8 cellular contexts compared by ENCODE assay signal in genomic region chr1:34859442-34860200, GRCh38. TPM values are rescaled to one million over a fixed set of nuclear protein-coding genes. Genes with fewer than 3 reads are reported as not detected.
DNase-seq lines count a peak whose midpoint lies in the region; ATAC-seq, FAIRE-seq and TF ChIP-seq lines count a peak whose summit lies in the region.

TSS of gene SMIM12 (minus strand) at chr1:34859749. CDS start at chr1:34855977, 3,772 bp downstream.

- CTCF ChIA-PET in Calu3 (lab: Charles Lee), result interaction anchor here (0.8 to 1.5 kb wide), 8 partner anchors 24 to 172 kb away, joined by 3 to 6 read pairs (median 4); partner anchors contain the start of genes TMEM35B and ZMYM6

- H3K36me3 Mint-ChIP-seq in Calu3 (ENCODE audit: insufficient read depth, unreplicated experiment) (peaks cover 38% of the 10 kb centered on the region), mesothelial cell of epicardium (peaks cover 2% of the 10 kb centered on the region)

- peaks cover 6% of the 10 kb centered on the region; the same call in 1 of the 2 replicates for H3K4me1 ChIP-seq in HUES6 (ENCODE audit: control insufficient read depth, insufficient read depth, low read length)
- peaks cover 23% of the 10 kb centered on the region for H3K4me1 ChIP-seq in OCI-LY1 (ENCODE audit: insufficient read depth, low read length, severe bottlenecking)

- H3K36me3 ChIP-seq in HUES6 (ENCODE audit: control insufficient read depth, insufficient read depth, low read length) (peaks cover 13% of the 10 kb centered on the region), OCI-LY1 (ENCODE audit: insufficient read depth, low read length) (peaks cover 12% of the 10 kb centered on the region)

- peak; percentile 98 for ATAC-seq in GM21390 (IDR thresholded peaks at IDR 0.05; ENCODE audit: unreplicated experiment)

- H3K27me3 ChIP-seq in HUES6 (ENCODE audit: control insufficient read depth, insufficient read depth, low read length) (peaks cover 27% of the 10 kb centered on the region), OCI-LY1 (ENCODE audit: insufficient read depth, low read length) (no peaks in the 10 kb centered on the region)

- intact Hi-C loops in Calu3 (cut with micrococcal nuclease; ENCODE audit: unreplicated experiment), result loop anchor here (10.0 kb wide), 1 partner anchor 125 kb away; the partner anchor contains the start of gene TMEM35B

- H4K20me1 ChIP-seq in OCI-LY1 (ENCODE audit: insufficient read depth, low read length), result no peaks in the 10 kb centered on the region

- H3K9me3 ChIP-seq in HUES6 (ENCODE audit: control insufficient read depth, insufficient read depth, low read depth, low read length), result no peaks in the 10 kb centered on the region
- no peaks in the 10 kb centered on the region for H3K9me3 ChIP-seq in OCI-LY1 (ENCODE audit: low read length)

- H3K4me3 ChIP-seq in HUES6 (ENCODE audit: low read depth, low read length) (peak within 1 kb of the TSS; percentile 94), OCI-LY1 (ENCODE audit: low read depth, low read length, poor library complexity, severe bottlenecking) (peak within 1 kb of the TSS; percentile 81)

- H2AFZ ChIP-seq in OCI-LY1 (ENCODE audit: low read length), result peak within 1 kb of the TSS; percentile 65

- DNase-seq in Calu3 (peak; percentile 93), mesothelial cell of epicardium (ENCODE audit: low spot score in 2 of 2, unreplicated experiment in 2 of 2) (peak; percentile 61 to 77)
- DNase-seq in activated CD8-positive, alpha-beta memory T cell treated with anti-CD3 and anti-CD28 coated beads, Interleukin-2, amount 50 U/mL, for 4 hours, result peak; percentile 92
- DNase-seq in stimulated activated CD8-positive, alpha-beta memory T cell treated with anti-CD3 and anti-CD28 coated beads, Interleukin-15, amount 100 ng/mL, for 48 hours (ENCODE audit: low read depth in 2 of 2), result peak; percentile 86 to 92

- H3K27ac Mint-ChIP-seq in Calu3 (ENCODE audit: unreplicated experiment), result peak within 1 kb of the TSS; percentile 75
- peak within 1 kb of the TSS; percentile 85 for H3K27ac Mint-ChIP-seq in mesothelial cell of epicardium

- H3K9me3 Mint-ChIP-seq in Calu3 (ENCODE audit: low read depth, unreplicated experiment) (no peaks in the 10 kb centered on the region), mesothelial cell of epicardium (no peaks in the 10 kb centered on the region)

- H3K4me3 Mint-ChIP-seq in Calu3 (ENCODE audit: low read depth, unreplicated experiment) (peak within 1 kb of the TSS; percentile 92), mesothelial cell of epicardium (peak within 1 kb of the TSS; percentile 93)

- TF ChIP-seq CTCF in Calu3 (IDR thresholded peaks at IDR 0.05; ENCODE audit: unreplicated experiment) (peak; percentile 60), OCI-LY1 (IDR thresholded peaks at IDR 0.05; ENCODE audit: low read length) (peak; percentile 91), mesothelial cell of epicardium (IDR thresholded peaks at IDR 0.05; ENCODE audit: unreplicated experiment) (peak; percentile 64)

- H3K27ac ChIP-seq in HUES6 (ENCODE audit: low read depth, low read length) (peak within 1 kb of the TSS; percentile 54; the same call in 1 of the 2 replicates), OCI-LY1 (ENCODE audit: low read depth, low read length, poor library complexity, severe bottlenecking) (no peak within 1 kb of the TSS)

- peak; percentile 66 for FAIRE-seq in endometrium (lab: Jason Lieb, UNC)

- H3K9ac ChIP-seq in HUES6 (ENCODE audit: low read length) (peak within 1 kb of the TSS; percentile 96), OCI-LY1 (ENCODE audit: low read length) (peak within 1 kb of the TSS; percentile 84)

- H3K27me3 Mint-ChIP-seq in Calu3 (ENCODE audit: unreplicated experiment), result peaks cover 30% of the 10 kb centered on the region
- peaks cover 28% of the 10 kb centered on the region for H3K27me3 Mint-ChIP-seq in mesothelial cell of epicardium (ENCODE audit: low read depth)

- H3K4me2 ChIP-seq in OCI-LY1 (ENCODE audit: low read length), result peak within 1 kb of the TSS; percentile 92

- no TSS peak for BruUV-seq in Calu3 (replicated peaks; lab: Mats Ljungman, UMichigan)

- H3K79me2 ChIP-seq in OCI-LY1 (ENCODE audit: insufficient read depth, low read length), result peaks cover 17% of the 10 kb centered on the region

- no peaks in the 10 kb centered on the region for H3K9me2 ChIP-seq in OCI-LY1 (ENCODE audit: low read depth, low read length)

- no peaks in the 10 kb centered on the region for H3F3A ChIP-seq in OCI-LY1 (ENCODE audit: insufficient read depth, low read length)

- peaks cover 19% of the 10 kb centered on the region for H3K4me1 Mint-ChIP-seq in Calu3 (ENCODE audit: low read depth, unreplicated experiment)
- peaks cover 17% of the 10 kb centered on the region for H3K4me1 Mint-ChIP-seq in mesothelial cell of epicardium

RNA-seq across cellular contexts. Expression of gene SMIM12, which starts in this region (rescaled TPM):
- 35.8 and 36.8 TPM in 2 replicates for total RNA-seq in Calu3 (2022)
- total RNA-seq in mesothelial cell of epicardium, result 24.3 to 27.4 TPM (median 24.6 TPM) in 3 replicates
